15 cellular contexts compared by ENCODE assay signal in the genomic region with DNA sequence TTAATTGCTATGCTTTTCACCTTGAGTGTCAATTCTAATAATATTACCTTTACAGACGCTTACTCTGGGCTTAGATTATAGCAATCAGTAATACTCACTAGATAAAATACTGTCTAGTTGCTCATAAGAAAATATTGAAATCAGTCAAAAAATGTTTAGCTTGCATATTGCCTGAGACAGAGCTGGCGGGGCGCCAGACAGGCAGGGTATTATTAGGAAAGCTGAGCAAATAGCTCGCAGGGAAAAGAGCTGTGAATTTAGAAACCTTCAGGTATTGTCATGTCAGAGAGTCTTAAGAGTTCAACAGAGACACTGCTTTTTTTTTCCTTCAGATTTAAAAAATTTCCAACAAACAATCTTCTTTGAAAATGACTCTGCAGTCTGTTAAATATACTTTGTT.
DNase-seq lines count a peak whose midpoint lies in the region; ATAC-seq and TF ChIP-seq lines count a peak whose summit lies in the region.
"Had no signal": no experiment of that assay in that cellular context is flagged by ENCODE, and none has a peak within 500 bp of the region (broad histone marks: within the 10 kb centered on the region; RNA-seq: fewer than 3 reads in every experiment).

No MANE protein-coding gene starts in this region.

- no peaks in the 10 kb centered on the region for H3K27me3 ChIP-seq in endocrine pancreas (ENCODE audit: control insufficient read depth, insufficient read depth, low read length)
- no peaks in the 10 kb centered on the region for H3K27me3 ChIP-seq in ovary
- H3K27me3 ChIP-seq in CD8-positive, alpha-beta memory T cell (ENCODE audit: insufficient read depth, low read length, poor library complexity, severe bottlenecking) = no peaks in the 10 kb centered on the region
- no peaks in the 10 kb centered on the region for H3K27me3 ChIP-seq in GM23338 (ENCODE audit: insufficient read depth)
- H3K27me3 ChIP-seq: brain microvascular endothelial cell had no signal

- POLR2A ChIA-PET in CD8-positive, alpha-beta memory T cell (lab: Charles Lee) = no interaction called here

- no peaks in the 10 kb centered on the region for H3K36me3 Mint-ChIP-seq in CD8-positive, alpha-beta memory T cell
- no peaks in the 10 kb centered on the region for H3K36me3 Mint-ChIP-seq in GM23338 (ENCODE audit: low read depth)
- H3K36me3 Mint-ChIP-seq: CD8-positive, alpha-beta T cell; natural killer cell had no signal

- DNase-seq in DMS79 treated with DMSO at 0.1 percent for 48 hours (lab: John Stamatoyannopoulos, UW) = peak; percentile 55
- DNase-seq in NCI-H146 treated with DMSO at 0.1 percent for 48 hours (lab: John Stamatoyannopoulos, UW; ENCODE audit: unreplicated experiment) = peak; percentile 16
- DNase-seq in ovary = peak; percentile 53 to 76 (median 69)
- no peak for DNase-seq in dermis blood vessel endothelial cell
- DNase-seq in CD8-positive, alpha-beta memory T cell = no peak
- no peak for DNase-seq in GM23338 (ENCODE audit: low spot score)
- DNase-seq in activated CD8-positive, alpha-beta memory T cell treated with anti-CD3 and anti-CD28 coated beads for 24 hours = no peak
- DNase-seq: activated B cell treated with CpG ODN at 0.5 μM for 24 hours; brain microvascular endothelial cell; CD8-positive, alpha-beta T cell; GOT3; natural killer cell; NCI-H510A treated with DMSO at 0.1 percent for 48 hours had no signal

- no peaks in the 10 kb centered on the region for H3K4me1 Mint-ChIP-seq in CD8-positive, alpha-beta memory T cell
- H3K4me1 Mint-ChIP-seq in GM23338 = peaks cover 11% of the 10 kb centered on the region; the same call in 2 of the 3 replicates

- H3K9me3 ChIP-seq in endocrine pancreas (ENCODE audit: control insufficient read depth, low read length) (no peaks in the 10 kb centered on the region), ovary (no peaks in the 10 kb centered on the region)
- H3K9me3 ChIP-seq in CD8-positive, alpha-beta memory T cell (ENCODE audit: low read length) = no peaks in the 10 kb centered on the region

- H3K36me3 ChIP-seq in endocrine pancreas (ENCODE audit: control insufficient read depth, insufficient read depth, low read length) = no peaks in the 10 kb centered on the region
- no peaks in the 10 kb centered on the region for H3K36me3 ChIP-seq in ovary
- no peaks in the 10 kb centered on the region for H3K36me3 ChIP-seq in CD8-positive, alpha-beta memory T cell (ENCODE audit: insufficient read depth, low read length)
- no peaks in the 10 kb centered on the region for H3K36me3 ChIP-seq in GM23338 (ENCODE audit: insufficient read depth)
- H3K36me3 ChIP-seq: brain microvascular endothelial cell had no signal

- no peak overlapping the region for H3K27ac ChIP-seq in ovary
- H3K27ac ChIP-seq in CD8-positive, alpha-beta memory T cell (ENCODE audit: low read depth, low read length) = no peak overlapping the region
- H3K27ac ChIP-seq in GM23338 (ENCODE audit: low read depth) = no peak overlapping the region
- H3K27ac ChIP-seq: brain microvascular endothelial cell had no signal

- peaks cover 0 to 5% (median 3%) of the 10 kb centered on the region in 5 donors for H3K9me3 Mint-ChIP-seq in CD8-positive, alpha-beta memory T cell
- H3K9me3 Mint-ChIP-seq in GM23338 = no peaks in the 10 kb centered on the region
- H3K9me3 Mint-ChIP-seq: activated B cell treated with CpG ODN at 0.5 μM for 24 hours; CD8-positive, alpha-beta T cell; natural killer cell had no signal

- intact Hi-C loops in ovary (cut with DNase I) = no loop called here

- no peaks in the 10 kb centered on the region for H3F3A ChIP-seq in GM23338 (replicated peaks; ENCODE audit: low read depth)

- TF ChIP-seq CTCF in ovary (IDR thresholded peaks at IDR 0.05) (no peak), GM23338 (conservative IDR thresholded peaks at IDR 0.05; ENCODE audit: low read depth in 2 of 2) (no peak)

- TF ChIP-seq POLR2A in ovary (IDR thresholded peaks at IDR 0.05) = no peak

- 48 to 55% (median 50%) methylated on average over 4 of the region's 4 CpGs for WGBS in ovary, 3 donors

- ATAC-seq in GM23338 = no peak
- ATAC-seq: CD8-positive, alpha-beta T cell; natural killer cell; SK-N-SH treated with all-trans-retinoic acid at 6 μM for 48 hours had no signal

- H3K79me2 ChIP-seq in GM23338 (replicated peaks; ENCODE audit: insufficient read depth) = no peaks in the 10 kb centered on the region

- H3K27ac Mint-ChIP-seq in CD8-positive, alpha-beta memory T cell = no peak overlapping the region
- H3K27ac Mint-ChIP-seq in GM23338 = no peak overlapping the region
- H3K27ac Mint-ChIP-seq: activated B cell treated with CpG ODN at 0.5 μM for 24 hours; CD8-positive, alpha-beta T cell; natural killer cell had no signal

- H3K4me1 ChIP-seq in endocrine pancreas (ENCODE audit: control insufficient read depth, insufficient read depth, low read length) (peaks cover 36% of the 10 kb centered on the region), ovary (ENCODE audit: insufficient read depth) (peaks cover 10% of the 10 kb centered on the region), GM23338 (ENCODE audit: insufficient read depth) (no peaks in the 10 kb centered on the region)
- no peaks in the 10 kb centered on the region for H3K4me1 ChIP-seq in CD8-positive, alpha-beta memory T cell (ENCODE audit: insufficient read depth, low read length)

- H3K4me3 ChIP-seq in endocrine pancreas (ENCODE audit: control insufficient read depth, insufficient read depth, low read length) (peak overlapping the region; percentile 24), ovary (no peak overlapping the region), GM23338 (no peak overlapping the region)
- H3K4me3 ChIP-seq in CD8-positive, alpha-beta memory T cell (ENCODE audit: low read length) = no peak overlapping the region

- no peak overlapping the region for H3K4me3 Mint-ChIP-seq in CD8-positive, alpha-beta memory T cell
- H3K4me3 Mint-ChIP-seq in GM23338 = no peak overlapping the region
- H3K4me3 Mint-ChIP-seq: activated B cell treated with CpG ODN at 0.5 μM for 24 hours; CD8-positive, alpha-beta T cell; natural killer cell had no signal

- H3K27me3 Mint-ChIP-seq in CD8-positive, alpha-beta memory T cell = peaks cover 0 to 4% of the 10 kb centered on the region in 2 donors
- H3K27me3 Mint-ChIP-seq in GM23338 (ENCODE audit: insufficient read depth, low read depth, poor library complexity) = no peaks in the 10 kb centered on the region

- no peak overlapping the region for H3K4me2 ChIP-seq in GM23338

- no peak overlapping the region for H2AFZ ChIP-seq in GM23338

- CTCF ChIA-PET in CD8-positive, alpha-beta memory T cell (lab: Charles Lee) = no interaction called here

- TF ChIP-seq EP300 in ovary (IDR thresholded peaks at IDR 0.05) = no peak

- H3K9me2 ChIP-seq in GM23338 (ENCODE audit: insufficient read depth) = no peaks in the 10 kb centered on the region

- no peaks in the 10 kb centered on the region for H4K20me1 ChIP-seq in GM23338 (replicated peaks; ENCODE audit: insufficient read depth)

- H3K9ac ChIP-seq in endocrine pancreas (ENCODE audit: control insufficient read depth, insufficient read depth, low read length) = no peak overlapping the region

TF ChIP-seq in GM23338, 12 proteins besides CTCF, POLR2A, EP300 and RAD21:
- TF ChIP-seq NANOG (IDR thresholded peaks at IDR 0.05; ENCODE audit: borderline replicate concordance) = no peak
- no peak for TF ChIP-seq POLR2AphosphoS5 (IDR thresholded peaks at IDR 0.05; ENCODE audit: low read depth)
- TF ChIP-seq STAT1 (IDR thresholded peaks at IDR 0.05; ENCODE audit: unreplicated experiment) = no peak
- no peak for TF ChIP-seq ZNF331 (CRISPR knock-in tag; IDR thresholded peaks at IDR 0.05; ENCODE audit: low read depth)
- TF ChIP-seq CREB1 (CRISPR knock-in tag; IDR thresholded peaks at IDR 0.05; ENCODE audit: low read depth) = no peak
- TF ChIP-seq EZH2 (IDR thresholded peaks at IDR 0.05; ENCODE audit: low read depth, unreplicated experiment) = no peak

Comparison
In these comparisons a context has a peak if more than half of its experiments do, and no peak if none do; other contexts are left out.
1. DNase-seq: peak in DMS79 treated with DMSO at 0.1 percent for 48 hours (single experiment), NCI-H146 treated with DMSO at 0.1 percent for 48 hours (single experiment) and ovary (5 of 5); none in dermis blood vessel endothelial cell (single experiment), CD8-positive, alpha-beta memory T cell (0 of 5), GM23338 (single experiment) and activated CD8-positive, alpha-beta memory T cell treated with anti-CD3 and anti-CD28 coated beads for 24 hours (single experiment).